Comparison of ENCODE assay signal across 15 cellular contexts in genomic region chr15:65101891-65102708, GRCh38. TPM values are rescaled to one million over a fixed set of nuclear protein-coding genes. Genes with fewer than 3 reads are reported as not detected.
DNase-seq lines count a peak whose midpoint lies in the region; ATAC-seq and TF ChIP-seq lines count a peak whose summit lies in the region.
"Had no signal": no experiment of that assay in that cellular context is flagged by ENCODE, and none has a peak within 500 bp of the region (broad histone marks: within the 10 kb centered on the region; RNA-seq: fewer than 3 reads in every experiment).

No MANE protein-coding gene starts in this region.

- intact Hi-C loops in CD14-positive monocyte (cut with micrococcal nuclease) (no loop called here), prostate gland (cut with DNase I) (no loop called here)

- H3K27ac ChIP-seq in KMS-11 (no peak overlapping the region), foreskin keratinocyte (no peak overlapping the region), prostate gland (peak overlapping the region in 1 of 2 donors; percentile 54), hepatocyte (no peak overlapping the region)
- H3K27ac ChIP-seq: epithelial cell of prostate had no signal

- TF ChIP-seq CTCF in CD14-positive monocyte (IDR thresholded peaks at IDR 0.05): peak; percentile 40
- TF ChIP-seq CTCF in KMS-11 (conservative IDR thresholded peaks at IDR 0.05; ENCODE audit: low read depth, low read length): 0 out of 2 replicates have a peak, but pooled peaks have one; percentile 13
- TF ChIP-seq CTCF in foreskin keratinocyte (conservative IDR thresholded peaks at IDR 0.05): no peak
- no peak for TF ChIP-seq CTCF in nephron progenitor cell (IDR thresholded peaks at IDR 0.05)
- TF ChIP-seq CTCF in prostate gland (IDR thresholded peaks at IDR 0.05): no peak
- TF ChIP-seq CTCF in hepatocyte (IDR thresholded peaks at IDR 0.05; ENCODE audit: poor library complexity): no peak

- peaks cover 63 to 78% of the 10 kb centered on the region in 2 donors for H3K36me3 Mint-ChIP-seq in CD14-positive monocyte
- peaks cover 50% of the 10 kb centered on the region for H3K36me3 Mint-ChIP-seq in nephron progenitor cell (ENCODE audit: low read depth)

- ATAC-seq in foreskin keratinocyte (peak; percentile 11), GM18867 (IDR thresholded peaks at IDR 0.05; ENCODE audit: unreplicated experiment) (no peak)
- ATAC-seq: T-helper 17 cell had no signal

- H3K9me3 ChIP-seq in prostate gland (no peaks in the 10 kb centered on the region), hepatocyte (ENCODE audit: low read depth) (no peaks in the 10 kb centered on the region)
- H3K9me3 ChIP-seq: BE2C had no signal

- H3K4me2 ChIP-seq in KMS-11 (no peak overlapping the region), hepatocyte (no peak overlapping the region)

- no peaks in the 10 kb centered on the region for H4K20me1 ChIP-seq in KMS-11 (ENCODE audit: insufficient read depth)
- H4K20me1 ChIP-seq in hepatocyte (ENCODE audit: insufficient read depth, poor library complexity, severe bottlenecking): no peaks in the 10 kb centered on the region

- 76% methylated on average over 67 of the region's 75 CpGs for WGBS in prostate gland
- WGBS in hepatocyte (ENCODE audit: low lambda C conversion rate, missing lambda C conversion rate): 64% methylated on average over 33 of the region's 75 CpGs

- H3K4me3 ChIP-seq in KMS-11 (IDR thresholded peaks at IDR 0.05; ENCODE audit: insufficient read depth, low read depth, low read length): no peak overlapping the region
- H3K4me3 ChIP-seq in prostate gland: no peak overlapping the region
- H3K4me3 ChIP-seq in hepatocyte: no peak overlapping the region

- H3K79me2 ChIP-seq in KMS-11 (ENCODE audit: insufficient read depth, low read depth) (no peaks in the 10 kb centered on the region), hepatocyte (no peaks in the 10 kb centered on the region)

- H3K4me1 Mint-ChIP-seq in CD14-positive monocyte (peaks cover 12% of the 10 kb centered on the region), nephron progenitor cell (peaks cover 6% of the 10 kb centered on the region)
- H3K4me1 Mint-ChIP-seq: activated naive CD4-positive, alpha-beta T cell treated with anti-CD3 and anti-CD28 coated beads, Interleukin-2, amount 10 ng/mL, durations not matched to agents 7 days and 5 days had no signal

- H3K4me3 Mint-ChIP-seq in CD14-positive monocyte (peak overlapping the region in 1 of 2 donors; percentile 92), nephron progenitor cell (no peak overlapping the region)
- H3K4me3 Mint-ChIP-seq: activated CD4-positive, alpha-beta memory T cell treated with anti-CD3 and anti-CD28 coated beads for 36 hours; activated naive CD4-positive, alpha-beta T cell treated with anti-CD3 and anti-CD28 coated beads, Interleukin-2, amount 10 ng/mL, durations not matched to agents 7 days and 5 days; stimulated activated naive B cell treated with anti-CD40 and anti-IgM and Interleukin-4, amounts not matched to agents 10 μg/mL and 1 μg/mL and 100 μg/mL, for 72 hours; T-helper 17 cell had no signal

- no peak overlapping the region for H3K9ac ChIP-seq in KMS-11

- DNase-seq in CD14-positive monocyte (ENCODE audit: low spot score) (no peak), foreskin keratinocyte (no peak), nephron progenitor cell (no peak), prostate gland (ENCODE audit: low spot score) (no peak), hypothalamus (lab: John Stamatoyannopoulos, UW) (no peak), hepatocyte (ENCODE audit: low spot score) (no peak)
- DNase-seq: stimulated activated naive B cell treated with anti-CD40 and anti-IgM and Interleukin-4, amounts not matched to agents 10 μg/mL and 1 μg/mL and 100 μg/mL, for 72 hours had no signal

- H3K4me1 ChIP-seq in KMS-11 (ENCODE audit: low read depth, poor library complexity, severe bottlenecking): no peaks in the 10 kb centered on the region
- H3K4me1 ChIP-seq in foreskin keratinocyte: no peaks in the 10 kb centered on the region
- no peaks in the 10 kb centered on the region for H3K4me1 ChIP-seq in prostate gland (replicated peaks)
- H3K4me1 ChIP-seq in hepatocyte (ENCODE audit: insufficient read depth): no peaks in the 10 kb centered on the region
- H3K4me1 ChIP-seq: BE2C had no signal

- no peak overlapping the region for H2AFZ ChIP-seq in KMS-11 (ENCODE audit: low read depth)
- no peak overlapping the region for H2AFZ ChIP-seq in hepatocyte

- H3K9me3 Mint-ChIP-seq in CD14-positive monocyte: no peaks in the 10 kb centered on the region
- no peaks in the 10 kb centered on the region for H3K9me3 Mint-ChIP-seq in nephron progenitor cell
- H3K9me3 Mint-ChIP-seq: activated CD4-positive, alpha-beta memory T cell treated with anti-CD3 and anti-CD28 coated beads for 36 hours; activated naive CD4-positive, alpha-beta T cell treated with anti-CD3 and anti-CD28 coated beads, Interleukin-2, amount 10 ng/mL, durations not matched to agents 7 days and 5 days; stimulated activated naive B cell treated with anti-CD40 and anti-IgM and Interleukin-4, amounts not matched to agents 10 μg/mL and 1 μg/mL and 100 μg/mL, for 72 hours had no signal

- no peaks in the 10 kb centered on the region for H3K9me2 ChIP-seq in hepatocyte (replicated peaks; ENCODE audit: insufficient read depth)

- no peaks in the 10 kb centered on the region for H3K36me3 ChIP-seq in KMS-11 (ENCODE audit: insufficient read depth)
- no peaks in the 10 kb centered on the region for H3K36me3 ChIP-seq in prostate gland
- no peaks in the 10 kb centered on the region for H3K36me3 ChIP-seq in hepatocyte (replicated peaks; ENCODE audit: insufficient read depth, low read depth)

- peaks cover 0 to 2% (median under 1%) of the 10 kb centered on the region in 3 donors for H3K27me3 Mint-ChIP-seq in CD14-positive monocyte (ENCODE audit: low read depth in 3 of 3)
- peaks cover 3% of the 10 kb centered on the region for H3K27me3 Mint-ChIP-seq in nephron progenitor cell (ENCODE audit: low read depth, poor library complexity)
- H3K27me3 Mint-ChIP-seq: activated CD4-positive, alpha-beta memory T cell treated with anti-CD3 and anti-CD28 coated beads for 36 hours; activated naive CD4-positive, alpha-beta T cell treated with anti-CD3 and anti-CD28 coated beads, Interleukin-2, amount 10 ng/mL, durations not matched to agents 7 days and 5 days; stimulated activated naive B cell treated with anti-CD40 and anti-IgM and Interleukin-4, amounts not matched to agents 10 μg/mL and 1 μg/mL and 100 μg/mL, for 72 hours; T-helper 17 cell had no signal

- TF ChIP-seq POLR2A in prostate gland (IDR thresholded peaks at IDR 0.05): no peak

- H3K27me3 ChIP-seq in KMS-11 (ENCODE audit: insufficient read depth, low read depth) (no peaks in the 10 kb centered on the region), foreskin keratinocyte (no peaks in the 10 kb centered on the region), prostate gland (replicated peaks; ENCODE audit: insufficient read depth) (no peaks in the 10 kb centered on the region), hepatocyte (no peaks in the 10 kb centered on the region)
- H3K27me3 ChIP-seq: BE2C had no signal

- H3K27ac Mint-ChIP-seq in CD14-positive monocyte: peak overlapping the region in 6 of 7 donors; percentile 27 to 83 (median 75)
- H3K27ac Mint-ChIP-seq in nephron progenitor cell: peak overlapping the region; percentile 67
- H3K27ac Mint-ChIP-seq: activated CD4-positive, alpha-beta memory T cell treated with anti-CD3 and anti-CD28 coated beads for 36 hours; activated naive CD4-positive, alpha-beta T cell treated with anti-CD3 and anti-CD28 coated beads, Interleukin-2, amount 10 ng/mL, durations not matched to agents 7 days and 5 days; stimulated activated naive B cell treated with anti-CD40 and anti-IgM and Interleukin-4, amounts not matched to agents 10 μg/mL and 1 μg/mL and 100 μg/mL, for 72 hours; T-helper 17 cell had no signal

RNA-seq across cellular contexts. Expression of gene UBAP1L, which starts 12.9 kb away (rescaled TPM):
- not detected for polyA plus RNA-seq in CD14-positive monocyte
- 0.49 and 0.88 TPM in 2 replicates for total RNA-seq in foreskin keratinocyte
- polyA plus RNA-seq in foreskin keratinocyte: 0.23 and 0.27 TPM in 2 replicates
- 1 to 10 TPM; 1.9 to 8.5 TPM for total RNA-seq in prostate gland
- 0.96 and 1.8 TPM in 2 replicates for total RNA-seq in hepatocyte
- 2.5 and 3.0 TPM in 2 replicates for polyA plus RNA-seq in hepatocyte

RNA-seq across cellular contexts. Expression of gene KBTBD13, which starts 25.6 kb away (rescaled TPM):
- polyA plus RNA-seq in CD14-positive monocyte: not detected
- total RNA-seq in foreskin keratinocyte: not detected in 2 replicates
- polyA plus RNA-seq in foreskin keratinocyte: not detected in 2 replicates
- total RNA-seq in prostate gland: under 1 TPM in 1 of 2 donors, not detected in 1; 0.57 TPM
- not detected in 2 replicates for total RNA-seq in hepatocyte
- 0.10 and 0.56 TPM in 2 replicates for polyA plus RNA-seq in hepatocyte
- total RNA-seq: activated CD4-positive, alpha-beta memory T cell treated with anti-CD3 and anti-CD28 coated beads for 36 hours; H4; T-helper 17 cell had no signal

RNA-seq across cellular contexts. Expression of gene PDCD7, which starts 31.5 kb away (rescaled TPM):
- polyA plus RNA-seq in CD14-positive monocyte (1 to 10 TPM; 3.1 to 4.7 TPM), foreskin keratinocyte (11.7 and 15.6 TPM in 2 replicates), hepatocyte (13.6 and 17.5 TPM in 2 replicates)
- total RNA-seq in foreskin keratinocyte (18.5 and 20.9 TPM in 2 replicates), prostate gland (10 to 100 TPM; 30.8 to 43.6 TPM), hepatocyte (15.2 and 18.7 TPM in 2 replicates)

RNA-seq across cellular contexts. Expression of gene RASL12, which starts 34.3 kb away (rescaled TPM):
- polyA plus RNA-seq in CD14-positive monocyte (not detected), foreskin keratinocyte (not detected in 2 replicates), hepatocyte (4.6 and 5.1 TPM in 2 replicates)
- total RNA-seq in foreskin keratinocyte (not detected in 2 replicates), prostate gland (100 to 1,000 TPM in 1 of 2 donors, 10 to 100 TPM in 1; 56.3 to 124 TPM), hepatocyte (6.4 and 6.5 TPM in 2 replicates)
- total RNA-seq: activated CD4-positive, alpha-beta memory T cell treated with anti-CD3 and anti-CD28 coated beads for 36 hours; T-helper 17 cell had no signal

RNA-seq across cellular contexts. Expression of gene SLC51B, which starts 56.9 kb away (rescaled TPM):
- polyA plus RNA-seq in CD14-positive monocyte (not detected), foreskin keratinocyte (not detected in 2 replicates), hepatocyte (5.8 and 8.6 TPM in 2 replicates)
- total RNA-seq in foreskin keratinocyte (not detected in 2 replicates), prostate gland (under 1 TPM in 1 of 2 donors, not detected in 1; 0.68 TPM), hepatocyte (6.5 and 8.8 TPM in 2 replicates)
- total RNA-seq: activated CD4-positive, alpha-beta memory T cell treated with anti-CD3 and anti-CD28 coated beads for 36 hours; H4; T-helper 17 cell had no signal

Comparison
In these comparisons a context has a peak if more than half of its experiments do, and no peak if none do; other contexts are left out.
1. CTCF ChIP-seq: peak in CD14-positive monocyte (single experiment) and KMS-11 (single experiment); none in foreskin keratinocyte (single experiment), nephron progenitor cell (single experiment), prostate gland (0 of 4) and hepatocyte (single experiment).